Comparison of ENCODE assay signal across 8 cellular contexts in the genomic region with DNA sequence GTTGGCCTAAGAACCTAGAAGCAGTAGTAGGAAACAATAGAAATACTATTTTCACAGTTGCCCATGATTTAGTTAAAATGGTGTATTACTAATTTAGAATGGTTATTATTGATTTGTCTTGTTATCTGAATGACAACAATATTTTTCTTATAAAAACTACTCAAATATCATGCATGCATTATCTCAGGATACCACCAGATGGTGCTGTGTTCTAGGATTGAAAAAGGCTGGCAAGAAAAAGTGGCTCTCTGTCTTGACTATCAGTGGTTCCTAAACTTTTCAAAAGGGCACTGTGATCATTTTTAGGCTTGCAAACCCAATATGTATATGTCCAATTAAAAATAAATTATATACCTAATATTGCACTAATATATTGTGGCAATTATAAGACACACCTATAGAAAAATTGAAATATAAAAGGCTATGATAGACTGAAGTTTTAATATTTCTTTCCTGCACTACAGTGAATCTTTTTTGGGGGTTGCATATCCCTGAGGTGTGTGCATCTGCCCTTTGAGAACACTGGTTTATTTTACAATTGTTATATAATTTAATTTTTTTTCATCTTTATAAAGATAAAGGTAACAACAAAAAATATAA.
A peak's percentile ranks its signal among the peaks of the same experiment; 100 is the strongest.
DNase-seq lines count a peak whose midpoint lies in the region; ATAC-seq and TF ChIP-seq lines count a peak whose summit lies in the region.

No MANE protein-coding gene starts in this region.

- BruUV-seq in PC-3 (replicated peaks; lab: Mats Ljungman, UMichigan) = no TSS peak

- H3K4me2 ChIP-seq in PC-3 (ENCODE audit: low read length) = no peak overlapping the region

- no peak overlapping the region for H2AFZ ChIP-seq in PC-3 (ENCODE audit: low read length)

- no peaks in the 10 kb centered on the region for H4K20me1 ChIP-seq in PC-3 (ENCODE audit: low read length)

- POLR2A ChIA-PET in PC-3 (lab: Charles Lee; ENCODE audit: unreplicated experiment) = no interaction called here

- no peaks in the 10 kb centered on the region for H3F3A ChIP-seq in PC-3 (ENCODE audit: low read length, unreplicated experiment)

- ATAC-seq in HG02885 (IDR thresholded peaks at IDR 0.05; ENCODE audit: poor library complexity, unreplicated experiment) = peak; percentile 66
- no peak for ATAC-seq in PC-3

- H3K9me3 ChIP-seq in PC-3 (ENCODE audit: low read length) (no peaks in the 10 kb centered on the region), prostate gland (no peaks in the 10 kb centered on the region)

- TF ChIP-seq POLR2A in prostate gland (IDR thresholded peaks at IDR 0.05) = no peak

- H3K36me3 ChIP-seq in PC-3 (ENCODE audit: low read depth, low read length) = no peaks in the 10 kb centered on the region
- no peaks in the 10 kb centered on the region for H3K36me3 ChIP-seq in prostate gland

- intact Hi-C loops in PC-3 (cut with micrococcal nuclease) = loop anchor here (2.0 to 10.0 kb wide), 3 partner anchors 265 to 535 kb away; no protein-coding TSS in a partner anchor
- intact Hi-C loops in prostate gland (cut with DNase I) = loop anchor here (5.0 kb wide), 1 partner anchor 1263 kb away; no protein-coding TSS in a partner anchor

- TF ChIP-seq CTCF in PC-3 (conservative IDR thresholded peaks at IDR 0.05; ENCODE audit: low read depth, low read length) (peak; percentile 89), epithelial cell of esophagus (IDR thresholded peaks at IDR 0.05; ENCODE audit: insufficient read depth, low read depth, low read length, missing control alignments) (peak; percentile 81), prostate gland (IDR thresholded peaks at IDR 0.05) (peak; percentile 66 to 73 (median 71))

- no peaks in the 10 kb centered on the region for H3K79me2 ChIP-seq in PC-3 (ENCODE audit: low read length)

- H3K9ac ChIP-seq in PC-3 (ENCODE audit: low read length) = no peak overlapping the region

- H3K4me1 ChIP-seq in PC-3 (ENCODE audit: insufficient read depth, low read length) (peaks cover 24% of the 10 kb centered on the region), prostate gland (replicated peaks) (no peaks in the 10 kb centered on the region)

- H3K27ac ChIP-seq in PC-3 (ENCODE audit: low read length) (no peak overlapping the region), prostate gland (no peak overlapping the region)

- no peaks in the 10 kb centered on the region for H3K9me2 ChIP-seq in PC-3 (replicated peaks; ENCODE audit: low read length)

- no peak overlapping the region for H3K4me3 ChIP-seq in PC-3 (ENCODE audit: low read length)
- H3K4me3 ChIP-seq in epithelial cell of esophagus (ENCODE audit: low read length) = no peak overlapping the region
- H3K4me3 ChIP-seq in prostate gland = no peak overlapping the region

- H3K27me3 ChIP-seq in PC-3 (ENCODE audit: low read length) (no peaks in the 10 kb centered on the region), prostate gland (replicated peaks; ENCODE audit: insufficient read depth) (no peaks in the 10 kb centered on the region)

- CTCF ChIA-PET in PC-3 (lab: Charles Lee) = no interaction called here

- DNase-seq in NOMO-1 (lab: John Stamatoyannopoulos, UW; ENCODE audit: unreplicated experiment in 2 of 2) (peak; percentile 16 to 28), NOMO-1 treated with dmso at 0.1 percent for 144 hours (lab: John Stamatoyannopoulos, UW; ENCODE audit: unreplicated experiment) (no peak), PC-3 (peak; percentile 76), epithelial cell of esophagus (ENCODE audit: low read depth) (peak; percentile 64), prostate gland (ENCODE audit: low spot score) (no peak), NCI-H1092 (lab: John Stamatoyannopoulos, UW) (no peak), islet precursor cell (no peak)

Comparison
In these comparisons a context has a peak if more than half of its experiments do, and no peak if none do; other contexts are left out.
1. DNase-seq: peak in NOMO-1 (2 of 2), PC-3 (single experiment) and epithelial cell of esophagus (single experiment); none in NOMO-1 treated with dmso at 0.1 percent for 144 hours (single experiment), prostate gland (single experiment), NCI-H1092 (single experiment) and islet precursor cell (single experiment).
2. Peak in every context shown above with its lines, with median percentiles within 50 percentile points of each other: CTCF ChIP-seq.